ENCODE assay signal across 1 cellular context in the genomic region with DNA sequence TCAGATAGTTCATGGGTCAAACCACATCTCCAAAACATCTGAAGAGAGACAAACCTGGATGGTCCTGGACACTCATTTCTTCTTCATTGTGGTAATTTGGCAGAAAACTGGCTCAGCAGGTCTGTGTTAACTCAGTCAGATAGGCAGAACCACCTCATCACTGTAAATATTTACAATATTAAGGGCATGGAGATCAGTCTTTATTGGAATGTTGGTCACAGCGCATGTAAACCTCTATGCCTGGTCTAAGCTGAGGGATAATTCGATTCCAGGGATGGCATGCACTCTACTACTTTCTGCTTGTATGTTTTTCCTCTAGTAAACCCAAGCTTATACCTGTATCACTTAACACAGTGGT.
TF ChIP-seq lines count a peak whose summit lies in the region.

No MANE protein-coding gene starts in this region.

TF ChIP-seq in HCT116, 20 proteins besides CTCF, POLR2A, EP300 and RAD21:
- no peak for TF ChIP-seq TCF7L2 (IDR thresholded peaks at IDR 0.05; ENCODE audit: borderline replicate concordance, extremely low read depth, insufficient read depth, insufficient read length)
- TF ChIP-seq SIN3A (IDR thresholded peaks at IDR 0.05; ENCODE audit: low read depth), result no peak
